ENCODE assay signal across 8 cellular contexts in genomic region chr16:87457724-87458423, GRCh38. TPM values are rescaled to one million over a fixed set of nuclear protein-coding genes. Genes with fewer than 3 reads are reported as not detected.
DNase-seq lines count a peak whose midpoint lies in the region; ATAC-seq and TF ChIP-seq lines count a peak whose summit lies in the region.

No MANE protein-coding gene starts in this region.

- peak overlapping the region; percentile 75 for H3K9ac ChIP-seq in GM23248
- H3K9ac ChIP-seq in fibroblast of lung (ENCODE audit: insufficient read depth, low read length) = peak overlapping the region; percentile 51

- H2AFZ ChIP-seq in GM23248 (no peak overlapping the region), fibroblast of lung (ENCODE audit: low read length) (no peak overlapping the region)

- H3K9me3 ChIP-seq in GM23248 (ENCODE audit: low read depth) (no peaks in the 10 kb centered on the region), fibroblast of lung (ENCODE audit: control insufficient read depth, insufficient read depth, low read depth, low read length) (no peaks in the 10 kb centered on the region), gastrocnemius medialis (no peaks in the 10 kb centered on the region)

- H3K4me2 ChIP-seq in GM23248 (ENCODE audit: unreplicated experiment) (peak overlapping the region; percentile 60), fibroblast of lung (ENCODE audit: extremely low read depth, insufficient read depth, low read length) (peak overlapping the region; percentile 65)

- WGBS in GM23248 (ENCODE audit: low coverage in 1 of 2, low lambda C conversion rate in 2 of 2, missing lambda C conversion rate in 2 of 2), 2 experiments = 38 to 42% methylated on average over 22 of the region's 22 CpGs

- H4K20me1 ChIP-seq in GM23248 (ENCODE audit: insufficient read depth) = no peaks in the 10 kb centered on the region
- no peaks in the 10 kb centered on the region for H4K20me1 ChIP-seq in fibroblast of lung (ENCODE audit: control insufficient read depth, extremely low read depth, insufficient read depth, low read length)

- peaks cover 80% of the 10 kb centered on the region for H3K79me2 ChIP-seq in GM23248 (ENCODE audit: insufficient read depth)
- H3K79me2 ChIP-seq in fibroblast of lung (ENCODE audit: control insufficient read depth, insufficient read depth, low read length) = peaks cover 21% of the 10 kb centered on the region

- H3K4me1 ChIP-seq in GM23248 (ENCODE audit: insufficient read depth) (peaks cover 28% of the 10 kb centered on the region), fibroblast of lung (ENCODE audit: control insufficient read depth, extremely low read depth, insufficient read depth, low read length) (peaks cover 14% of the 10 kb centered on the region), gastrocnemius medialis (peaks cover 11 to 29% of the 10 kb centered on the region in 2 donors)

- ATAC-seq in HG03108 (IDR thresholded peaks at IDR 0.05; ENCODE audit: unreplicated experiment) (no peak), gastrocnemius medialis (no peak)

- peaks cover 42% of the 10 kb centered on the region for H3F3A ChIP-seq in GM23248 (ENCODE audit: insufficient read depth)

- TF ChIP-seq CTCF in fibroblast of lung (conservative IDR thresholded peaks at IDR 0.05 in 1 of 2, IDR thresholded peaks at IDR 0.05 in 1 of 2; ENCODE audit: low read depth in 1 of 2, low read length in 2 of 2) (no peak), gastrocnemius medialis (IDR thresholded peaks at IDR 0.05 in 4 of 5, conservative IDR thresholded peaks at IDR 0.05 in 1 of 5) (no peak)

- H3K27ac ChIP-seq in GM23248 = peak overlapping the region; percentile 95
- H3K27ac ChIP-seq in fibroblast of lung (ENCODE audit: insufficient read depth, low read length) = peak overlapping the region; percentile 94
- H3K27ac ChIP-seq in gastrocnemius medialis = peak overlapping the region in 1 of 4 donors; percentile 12

- TF ChIP-seq POLR2A in gastrocnemius medialis (IDR thresholded peaks at IDR 0.05) = no peak

- no peaks in the 10 kb centered on the region for H3K9me2 ChIP-seq in GM23248 (ENCODE audit: insufficient read depth)

- peak overlapping the region; percentile 33 for H3K4me3 ChIP-seq in GM23248
- H3K4me3 ChIP-seq in fibroblast of lung (replicated peaks in 1 of 4; ENCODE audit: control extremely low read depth in 1 of 4, insufficient read depth in 1 of 4, low read depth in 3 of 4, low read length in 4 of 4) = no peak overlapping the region
- no peak overlapping the region for H3K4me3 ChIP-seq in gastrocnemius medialis

- H3K36me3 ChIP-seq in GM23248 (ENCODE audit: low read depth) (no peaks in the 10 kb centered on the region; the same call in 1 of the 2 replicates), fibroblast of lung (ENCODE audit: control insufficient read depth, insufficient read depth, low read length) (peaks cover 9% of the 10 kb centered on the region), gastrocnemius medialis (peaks cover 0 to 21% of the 10 kb centered on the region in 2 donors)

- H3K27me3 ChIP-seq in GM23248 (replicated peaks; ENCODE audit: insufficient read depth) (no peaks in the 10 kb centered on the region), fibroblast of lung (ENCODE audit: control insufficient read depth, insufficient read depth, low read length) (no peaks in the 10 kb centered on the region), gastrocnemius medialis (no peaks in the 10 kb centered on the region)

- DNase-seq in GM23248 = peak; percentile 98
- peak; percentile 98 for DNase-seq in SW480 (ENCODE audit: low spot score)
- DNase-seq in fibroblast of lung (ENCODE audit: low read depth in 2 of 2) = peak; percentile 92 to 99
- peak; percentile 52 to 64 for DNase-seq in stimulated activated CD8-positive, alpha-beta memory T cell treated with anti-CD3 and anti-CD28 coated beads, Interleukin-15, amount 100 ng/mL, for 48 hours (ENCODE audit: low read depth in 2 of 2)
- DNase-seq in GM19238 (ENCODE audit: insufficient read length, low spot score) = no peak
- DNase-seq in middle frontal gyrus (ENCODE audit: extremely low spot score, low spot score) = no peak
- no peak for DNase-seq in gastrocnemius medialis

- in situ Hi-C loops in GM23248 (cut with MboI) (no loop called here), gastrocnemius medialis (cut with MboI; ENCODE audit: low sequenced_read_pairs in 4 of 4) (no loop called here)

- intact Hi-C loops in gastrocnemius medialis (cut with DNase I; ENCODE audit: low total_unique reads) = no loop called here

RNA-seq across cellular contexts. Expression of gene ZCCHC14, which starts 35.0 kb away (rescaled TPM):
- total RNA-seq in GM23248 (2014; rRNA removed; shearing (Covaris generic)) = 5.4 and 6.3 TPM in 2 replicates
- 2.7 and 3.1 TPM in 2 replicates for polyA plus RNA-seq in GM23248 (2016; fragmentation: Nextera tagmentation; extraction: Ambion mirVana)
- total RNA-seq in fibroblast of lung = 15.4 and 16.3 TPM in 2 replicates
- polyA plus RNA-seq in fibroblast of lung = 6.4 and 8.6 TPM in 2 replicates
- 12.6 and 13.5 TPM in 2 replicates for polyA plus RNA-seq in fibroblast of lung (2012)
- 19.5 and 24.6 TPM in 2 replicates for polyA minus RNA-seq in fibroblast of lung (ENCODE audit: low replicate concordance)
- total RNA-seq in gastrocnemius medialis = 10 to 100 TPM in 1 of 4 donors, 1 to 10 TPM in 3; 8.9 to 10.7 (median 9.3) TPM

Comparison
In these comparisons a context has a peak if more than half of its experiments do, and no peak if none do; other contexts are left out.
1. DNase-seq: peak in GM23248 (single experiment), SW480 (single experiment), fibroblast of lung (2 of 2) and stimulated activated CD8-positive, alpha-beta memory T cell treated with anti-CD3 and anti-CD28 coated beads, Interleukin-15, amount 100 ng/mL, for 48 hours (2 of 2); none in GM19238 (single experiment), middle frontal gyrus (single experiment) and gastrocnemius medialis (0 of 2).